Comparison of ENCODE assay signal across 9 cellular contexts in genomic region chr5:150514708-150515211, GRCh38. TPM values are rescaled to one million over a fixed set of nuclear protein-coding genes. Genes with fewer than 3 reads are reported as not detected.
DNase-seq lines count a peak whose midpoint lies in the region; ATAC-seq and TF ChIP-seq lines count a peak whose summit lies in the region.
"Had no signal": no experiment of that assay in that cellular context is flagged by ENCODE, and none has a peak within 500 bp of the region (broad histone marks: within the 10 kb centered on the region; RNA-seq: fewer than 3 reads in every experiment).

No MANE protein-coding gene starts in this region.

- DNase-seq in Daoy (ENCODE audit: low read depth) (peak; percentile 80), RWPE1 (ENCODE audit: low spot score) (peak; percentile 61), foreskin fibroblast (peak; percentile 62 to 74), pulmonary artery endothelial cell (ENCODE audit: low read depth, low spot score) (peak; percentile 83), GM10248 (ENCODE audit: extremely low spot score) (no peak), AML-193 (lab: John Stamatoyannopoulos, UW) (no peak)
- DNase-seq: activated naive CD8-positive, alpha-beta T cell treated with anti-CD3 and anti-CD28 coated beads, Interleukin-2, amount 50 U/mL, for 24 hours had no signal

- POLR2A ChIA-PET in RWPE1 (lab: Yijun Ruan, JAX; ENCODE audit: low non-redundant PET) (interaction anchor here (0.7 kb wide), 1 partner anchor 41 kb away, joined by 6 read pairs; no protein-coding TSS in a partner anchor), GM10248 (lab: Yijun Ruan, JAX) (no interaction called here)

- TF ChIP-seq CTCF in RWPE1 (conservative IDR thresholded peaks at IDR 0.05; ENCODE audit: low read depth), result no peak
- TF ChIP-seq CTCF in foreskin fibroblast (IDR thresholded peaks at IDR 0.05; ENCODE audit: low read depth, low read length), result no peak
- no peak for TF ChIP-seq CTCF in GM10248 (IDR thresholded peaks at IDR 0.05; ENCODE audit: control extremely low read depth, extremely low read depth, low read depth, missing control alignments)

- no peak overlapping the region for H3K4me3 ChIP-seq in foreskin fibroblast (ENCODE audit: low read depth in 1 of 2, low read length in 2 of 2)

- ATAC-seq in HG02981 (IDR thresholded peaks at IDR 0.05; ENCODE audit: unreplicated experiment) (no peak), HG02884 (IDR thresholded peaks at IDR 0.05; ENCODE audit: unreplicated experiment) (no peak)
- ATAC-seq: activated naive CD8-positive, alpha-beta T cell treated with anti-CD3 and anti-CD28 coated beads, Interleukin-2, amount 50 U/mL, for 24 hours had no signal

- peak overlapping the region; percentile 97 for H3K27ac ChIP-seq in RWPE1

- CTCF ChIA-PET in RWPE1 (lab: Yijun Ruan, JAX) (interaction anchor here (0.6 to 1.4 kb wide), 3 partner anchors 29 to 55 kb away, joined by 3 to 6 read pairs (median 4); no protein-coding TSS in a partner anchor), GM10248 (lab: Yijun Ruan, JAX) (interaction anchor here (1.4 to 4.6 kb wide), 3 partner anchors 9 to 57 kb away, joined by 4 to 29 read pairs (median 8); no protein-coding TSS in a partner anchor)

RNA-seq across cellular contexts. Expression of gene NDST1, which starts 6.8 kb away (rescaled TPM):
- total RNA-seq in Daoy (2014; rRNA removed; shearing (Covaris generic)), result 16.1 and 34.7 TPM in 2 replicates
- 29.9 and 51.9 TPM in 2 replicates for total RNA-seq in pulmonary artery endothelial cell

Comparison
In these comparisons a context has a peak if more than half of its experiments do, and no peak if none do; other contexts are left out.
1. DNase-seq: peak in Daoy (single experiment), RWPE1 (single experiment), foreskin fibroblast (2 of 2) and pulmonary artery endothelial cell (single experiment); none in GM10248 (single experiment) and AML-193 (0 of 2).